In genomic region chr7:108592633-108593277, GRCh38 we compare ENCODE assay signal across 7 cellular contexts. TPM values are rescaled to one million over a fixed set of nuclear protein-coding genes. Genes with fewer than 3 reads are reported as not detected.
DNase-seq lines count a peak whose midpoint lies in the region; ATAC-seq and TF ChIP-seq lines count a peak whose summit lies in the region.

No MANE protein-coding gene starts in this region.

- TF ChIP-seq POLR2A in body of pancreas (IDR thresholded peaks at IDR 0.05): no peak

- H3K27me3 Mint-ChIP-seq in activated CD8-positive, alpha-beta T cell treated with anti-CD3 and anti-CD28 coated beads, Interleukin-2, amount 10 ng/mL, durations not matched to agents 7 days and 5 days (ENCODE audit: low read depth): peaks cover 2% of the 10 kb centered on the region

- H3K4me1 ChIP-seq in body of pancreas: no peaks in the 10 kb centered on the region

- TF ChIP-seq CTCF in body of pancreas (IDR thresholded peaks at IDR 0.05): peak in 4 of 7 experiments; percentile 7 to 20 (median 14)

- no peaks in the 10 kb centered on the region for H3K36me3 ChIP-seq in body of pancreas (replicated peaks in 1 of 2; ENCODE audit: insufficient read depth in 1 of 2, low read depth in 2 of 2)

- H3K9me3 Mint-ChIP-seq in activated CD8-positive, alpha-beta T cell treated with anti-CD3 and anti-CD28 coated beads, Interleukin-2, amount 10 ng/mL, durations not matched to agents 7 days and 5 days (ENCODE audit: insufficient read depth): no peaks in the 10 kb centered on the region

- no peak overlapping the region for H3K27ac Mint-ChIP-seq in activated CD8-positive, alpha-beta T cell treated with anti-CD3 and anti-CD28 coated beads, Interleukin-2, amount 10 ng/mL, durations not matched to agents 7 days and 5 days

- no peaks in the 10 kb centered on the region for H3K4me1 Mint-ChIP-seq in activated CD8-positive, alpha-beta T cell treated with anti-CD3 and anti-CD28 coated beads, Interleukin-2, amount 10 ng/mL, durations not matched to agents 7 days and 5 days (ENCODE audit: low read depth)

- peak; percentile 60 for ATAC-seq in GM19328 (IDR thresholded peaks at IDR 0.05; ENCODE audit: unreplicated experiment)
- no peak for ATAC-seq in body of pancreas
- no peak for ATAC-seq in GM21723 (IDR thresholded peaks at IDR 0.05; ENCODE audit: unreplicated experiment)
- no peak for ATAC-seq in activated CD8-positive, alpha-beta T cell treated with anti-CD3 and anti-CD28 coated beads, Interleukin-2, amount 10 ng/mL, durations not matched to agents 7 days and 5 days

- CTCF ChIA-PET in activated CD8-positive, alpha-beta T cell treated with anti-CD3 and anti-CD28 coated beads, Interleukin-2, amount 10 ng/mL, durations not matched to agents 7 days and 5 days (lab: Charles Lee): interaction anchor here (0.9 kb wide), 1 partner anchor 13 kb away, joined by 3 read pairs; no protein-coding TSS in a partner anchor

- DNase-seq in NCI-H2107 treated with DMSO at 0.1 percent for 48 hours (lab: John Stamatoyannopoulos, UW; ENCODE audit: unreplicated experiment): peak; percentile 77
- DNase-seq in body of pancreas: no peak
- DNase-seq in pons (ENCODE audit: low spot score): peak; percentile 15
- DNase-seq in ureter (ENCODE audit: low spot score): no peak
- no peak for DNase-seq in activated CD8-positive, alpha-beta T cell treated with anti-CD3 and anti-CD28 coated beads, Interleukin-2, amount 10 ng/mL, durations not matched to agents 7 days and 5 days

- H3K9me3 ChIP-seq in body of pancreas: no peaks in the 10 kb centered on the region

- no peaks in the 10 kb centered on the region for H3K27me3 ChIP-seq in body of pancreas

- 55 to 57% methylated on average over 4 of the region's 4 CpGs for WGBS in body of pancreas, 2 donors

- H3K27ac ChIP-seq in body of pancreas: no peak overlapping the region

- no peaks in the 10 kb centered on the region for H3K36me3 Mint-ChIP-seq in activated CD8-positive, alpha-beta T cell treated with anti-CD3 and anti-CD28 coated beads, Interleukin-2, amount 10 ng/mL, durations not matched to agents 7 days and 5 days (ENCODE audit: low read depth)

- POLR2A ChIA-PET in activated CD8-positive, alpha-beta T cell treated with anti-CD3 and anti-CD28 coated beads, Interleukin-2, amount 10 ng/mL, durations not matched to agents 7 days and 5 days (lab: Charles Lee): no interaction called here

- H3K4me3 Mint-ChIP-seq in activated CD8-positive, alpha-beta T cell treated with anti-CD3 and anti-CD28 coated beads, Interleukin-2, amount 10 ng/mL, durations not matched to agents 7 days and 5 days: no peak overlapping the region

- H3K4me3 ChIP-seq in body of pancreas: no peak overlapping the region

- intact Hi-C loops in body of pancreas (cut with DNase I): no loop called here

RNA-seq across cellular contexts. Expression of gene DNAJB9, which starts 23.1 kb away (rescaled TPM):
- total RNA-seq in body of pancreas (10 to 100 TPM; 26.0 to 55.8 TPM), ureter (16.7 TPM)
- 1 to 10 TPM; 9.4 to 9.6 TPM for total RNA-seq in activated CD8-positive, alpha-beta T cell treated with anti-CD3 and anti-CD28 coated beads, Interleukin-2, amount 10 ng/mL, durations not matched to agents 7 days and 5 days

RNA-seq across cellular contexts. Expression of gene THAP5, which starts 23.2 kb away (rescaled TPM):
- 10 to 100 TPM; 12.7 to 17.1 TPM for total RNA-seq in body of pancreas
- total RNA-seq in ureter: 35.6 TPM
- total RNA-seq in activated CD8-positive, alpha-beta T cell treated with anti-CD3 and anti-CD28 coated beads, Interleukin-2, amount 10 ng/mL, durations not matched to agents 7 days and 5 days: 10 to 100 TPM; 26.7 to 29.4 TPM

Comparison
In these comparisons a context has a peak if more than half of its experiments do, and no peak if none do; other contexts are left out.
1. DNase-seq: peak in NCI-H2107 treated with DMSO at 0.1 percent for 48 hours (single experiment) and pons (single experiment); none in body of pancreas (0 of 4), ureter (single experiment) and activated CD8-positive, alpha-beta T cell treated with anti-CD3 and anti-CD28 coated beads, Interleukin-2, amount 10 ng/mL, durations not matched to agents 7 days and 5 days (single experiment).